ENCODE assay signal across 18 cellular contexts in the genomic region with DNA sequence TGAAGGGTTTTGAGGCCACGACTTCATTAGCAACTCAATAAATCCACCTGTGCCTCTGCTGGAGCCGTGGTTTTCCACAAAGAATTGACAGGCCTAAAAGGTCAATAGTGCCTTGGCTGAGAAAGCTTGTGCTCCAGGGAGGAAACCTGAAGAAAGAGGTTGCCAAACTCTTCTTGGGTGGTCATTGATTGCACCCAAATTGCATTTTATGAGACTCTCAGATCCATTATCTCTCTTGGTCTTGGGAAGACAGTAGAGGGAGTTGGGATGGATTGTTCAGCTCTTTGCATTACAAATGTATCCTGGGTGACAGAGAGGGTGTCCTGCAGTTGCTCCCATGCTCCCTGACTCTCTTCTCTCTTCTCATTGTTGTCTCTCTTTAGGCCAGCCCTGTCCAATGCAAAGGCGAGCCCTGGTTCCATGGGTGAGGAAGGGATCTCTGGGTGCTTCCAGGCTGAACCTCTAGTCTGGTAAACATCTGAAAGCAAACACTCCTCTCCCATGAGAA. TPM values are rescaled to one million over a fixed set of nuclear protein-coding genes. Genes with fewer than 3 reads are reported as not detected.
"Had no signal": no experiment of that assay in that cellular context is flagged by ENCODE, and none has a peak within 500 bp of the region (broad histone marks: within the 10 kb centered on the region; RNA-seq: fewer than 3 reads in every experiment).

No MANE protein-coding gene starts in this region.

- H3K9me3 Mint-ChIP-seq: activated CD4-positive, alpha-beta memory T cell treated with anti-CD3 and anti-CD28 coated beads, Interleukin-2, amount 10 ng/mL, durations not matched to agents 7 days and 5 days; activated naive CD8-positive, alpha-beta T cell treated with anti-CD3 and anti-CD28 coated beads for 36 hours had no signal

- H3K27me3 ChIP-seq: breast epithelium, esophagus muscularis mucosa, stomach, tibial artery, uterus had no signal

- H3K4me1 ChIP-seq: breast epithelium, esophagus muscularis mucosa, parathyroid adenoma, stomach, tibial artery, uterus had no signal

- DNase-seq: activated CD4-positive, alpha-beta memory T cell treated with anti-CD3 and anti-CD28 coated beads, Interleukin-2, amount 10 ng/mL, durations not matched to agents 7 days and 5 days; activated CD4-positive, CD25-positive, alpha-beta regulatory T cell treated with anti-CD3 and anti-CD28 coated beads, Interleukin-2, amount 50 U/mL, for 72 hours; activated gamma-delta T cell treated with Interleukin-2 at 50 U/mL for 16 hours; activated naive CD8-positive, alpha-beta T cell treated with anti-CD3 and anti-CD28 coated beads for 36 hours; activated T-cell treated with anti-CD3 and anti-CD28 coated beads, Interleukin-2, amount 50 U/mL, for 48 hours; anterior cingulate cortex; hypothalamus; nephron progenitor cell; stimulated activated CD4-positive, alpha-beta T cell treated with anti-CD3 and anti-CD28 coated beads, Interleukin-4, amount 100 ng/mL, for 24 hours; stomach; tibial artery; uterus had no signal

- H3K4me1 Mint-ChIP-seq: activated CD4-positive, alpha-beta memory T cell treated with anti-CD3 and anti-CD28 coated beads, Interleukin-2, amount 10 ng/mL, durations not matched to agents 7 days and 5 days; activated naive CD8-positive, alpha-beta T cell treated with anti-CD3 and anti-CD28 coated beads for 36 hours had no signal

- H3K9me3 ChIP-seq: breast epithelium, esophagus muscularis mucosa, stomach, tibial artery, uterus had no signal

- H3K27ac Mint-ChIP-seq: activated CD4-positive, alpha-beta memory T cell treated with anti-CD3 and anti-CD28 coated beads, Interleukin-2, amount 10 ng/mL, durations not matched to agents 7 days and 5 days; activated naive CD8-positive, alpha-beta T cell treated with anti-CD3 and anti-CD28 coated beads for 36 hours; nephron progenitor cell had no signal

- H3K4me3 ChIP-seq: breast epithelium, esophagus muscularis mucosa, stomach, tibial artery, uterus had no signal

- H3K27me3 Mint-ChIP-seq: activated CD4-positive, alpha-beta memory T cell treated with anti-CD3 and anti-CD28 coated beads, Interleukin-2, amount 10 ng/mL, durations not matched to agents 7 days and 5 days; activated naive CD8-positive, alpha-beta T cell treated with anti-CD3 and anti-CD28 coated beads for 36 hours had no signal

- H3K36me3 Mint-ChIP-seq: activated naive CD8-positive, alpha-beta T cell treated with anti-CD3 and anti-CD28 coated beads for 36 hours had no signal

- H3K9ac ChIP-seq: parathyroid adenoma had no signal

- H3K4me3 Mint-ChIP-seq: activated CD4-positive, alpha-beta memory T cell treated with anti-CD3 and anti-CD28 coated beads, Interleukin-2, amount 10 ng/mL, durations not matched to agents 7 days and 5 days; activated naive CD8-positive, alpha-beta T cell treated with anti-CD3 and anti-CD28 coated beads for 36 hours; nephron progenitor cell had no signal

- H3K36me3 ChIP-seq: breast epithelium, esophagus muscularis mucosa, stomach, tibial artery, uterus had no signal

- H3K27ac ChIP-seq: breast epithelium, esophagus muscularis mucosa, parathyroid adenoma, stomach, tibial artery, uterus had no signal

RNA-seq across cellular contexts. Expression of a gene that starts 46.1 kb away (rescaled TPM):
- total RNA-seq: activated CD4-positive, alpha-beta memory T cell treated with anti-CD3 and anti-CD28 coated beads, Interleukin-2, amount 10 ng/mL, durations not matched to agents 7 days and 5 days; activated naive CD8-positive, alpha-beta T cell treated with anti-CD3 and anti-CD28 coated beads for 36 hours; breast epithelium; cerebellum; esophagus muscularis mucosa; mesenteric fat pad; uterus had no signal
- polyA plus RNA-seq: liver had no signal
